12 cellular contexts compared by ENCODE assay signal in the genomic region with DNA sequence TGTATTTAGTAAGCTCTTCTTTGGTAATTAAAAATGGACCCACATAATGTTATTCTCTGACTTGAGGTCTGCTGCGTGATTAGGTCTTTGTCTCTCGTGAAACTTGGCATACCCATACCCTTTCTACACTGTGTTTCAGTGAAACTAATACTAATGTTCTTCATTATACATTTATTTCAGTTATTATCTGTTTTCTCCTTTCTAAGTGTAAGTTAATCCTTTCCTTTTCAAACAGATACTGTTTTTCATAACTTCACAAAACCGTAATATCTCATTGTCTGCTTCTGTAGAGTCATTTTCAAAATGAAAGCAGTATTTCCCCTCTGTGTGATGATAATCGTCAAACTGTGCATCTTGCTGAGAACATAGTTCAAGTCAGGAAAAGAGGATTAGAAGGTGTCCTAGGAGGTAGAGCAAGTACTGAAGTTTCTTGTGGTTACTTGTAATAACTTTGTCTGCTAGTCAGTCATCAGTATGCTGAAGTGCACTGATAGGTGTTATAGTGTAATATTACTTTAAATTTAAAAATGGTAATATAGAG. TPM values are rescaled to one million over a fixed set of nuclear protein-coding genes. Genes with fewer than 3 reads are reported as not detected.
DNase-seq lines count a peak whose midpoint lies in the region; ATAC-seq and TF ChIP-seq lines count a peak whose summit lies in the region.
"Had no signal": no experiment of that assay in that cellular context is flagged by ENCODE, and none has a peak within 500 bp of the region (broad histone marks: within the 10 kb centered on the region; RNA-seq: fewer than 3 reads in every experiment).

No MANE protein-coding gene starts in this region.

- H3K36me3 ChIP-seq in KMS-11 (ENCODE audit: insufficient read depth), result no peaks in the 10 kb centered on the region

- ATAC-seq in activated CD8-positive, alpha-beta memory T cell treated with anti-CD3 and anti-CD28 coated beads, Interleukin-2, amount 10 ng/mL, durations not matched to agents 7 days and 5 days, result peak; percentile 73
- ATAC-seq in HG02571 (IDR thresholded peaks at IDR 0.05; ENCODE audit: unreplicated experiment) (peak; percentile 94), memory B cell (ENCODE audit: low read depth) (no peak), Right ventricle myocardium inferior (no peak), GM21447 (IDR thresholded peaks at IDR 0.05; ENCODE audit: unreplicated experiment) (no peak)
- ATAC-seq: K562 had no signal

- H2AFZ ChIP-seq in KMS-11 (ENCODE audit: low read depth), result no peak overlapping the region

- no peaks in the 10 kb centered on the region for H4K20me1 ChIP-seq in KMS-11 (ENCODE audit: insufficient read depth)

- TF ChIP-seq CTCF in KMS-11 (conservative IDR thresholded peaks at IDR 0.05; ENCODE audit: low read depth, low read length), result no peak

- peaks cover 17% of the 10 kb centered on the region for H3K4me1 ChIP-seq in KMS-11 (ENCODE audit: low read depth, poor library complexity, severe bottlenecking)
- H3K4me1 ChIP-seq: vagina had no signal

- H3K4me3 ChIP-seq in KMS-11 (IDR thresholded peaks at IDR 0.05; ENCODE audit: insufficient read depth, low read depth, low read length), result no peak overlapping the region
- H3K4me3 ChIP-seq: K562, vagina had no signal

- peak overlapping the region; percentile 97 for H3K27ac Mint-ChIP-seq in activated CD8-positive, alpha-beta memory T cell treated with anti-CD3 and anti-CD28 coated beads, Interleukin-2, amount 10 ng/mL, durations not matched to agents 7 days and 5 days
- peak overlapping the region; percentile 68 for H3K27ac Mint-ChIP-seq in memory B cell

- intact Hi-C loops in Right ventricle myocardium inferior (cut with DNase I), result no loop called here

- no peak overlapping the region for H3K9ac ChIP-seq in KMS-11

- H3K4me2 ChIP-seq in KMS-11, result peak overlapping the region; percentile 24; the same call in 1 of the 2 replicates

- no peaks in the 10 kb centered on the region for H3K27me3 ChIP-seq in KMS-11 (ENCODE audit: insufficient read depth, low read depth)
- H3K27me3 ChIP-seq: vagina had no signal

- H3K9me3 Mint-ChIP-seq in activated CD8-positive, alpha-beta memory T cell treated with anti-CD3 and anti-CD28 coated beads, Interleukin-2, amount 10 ng/mL, durations not matched to agents 7 days and 5 days (ENCODE audit: low read depth), result no peaks in the 10 kb centered on the region
- no peaks in the 10 kb centered on the region for H3K9me3 Mint-ChIP-seq in memory B cell

- no peak for DNase-seq in activated CD8-positive, alpha-beta memory T cell treated with anti-CD3 and anti-CD28 coated beads, Interleukin-2, amount 10 ng/mL, durations not matched to agents 7 days and 5 days
- no peak for DNase-seq in activated CD8-positive, alpha-beta memory T cell treated with anti-CD3 and anti-CD28 coated beads, Interleukin-2, amount 50 U/mL, for 4 hours
- no peak for DNase-seq in memory B cell (ENCODE audit: low spot score in 2 of 2)
- no peak for DNase-seq in Right ventricle myocardium inferior (ENCODE audit: missing footprints)
- no peak for DNase-seq in HCEC 1CT
- DNase-seq: activated effector memory CD4-positive, alpha-beta T cell treated with Interleukin-2 at 50 U/mL for 16 hours; NCI-H1930 had no signal

- H3K36me3 Mint-ChIP-seq in activated CD8-positive, alpha-beta memory T cell treated with anti-CD3 and anti-CD28 coated beads, Interleukin-2, amount 10 ng/mL, durations not matched to agents 7 days and 5 days, result peaks cover 52% of the 10 kb centered on the region
- peaks cover 17% of the 10 kb centered on the region for H3K36me3 Mint-ChIP-seq in memory B cell

- CTCF ChIA-PET in activated CD8-positive, alpha-beta memory T cell treated with anti-CD3 and anti-CD28 coated beads, Interleukin-2, amount 10 ng/mL, durations not matched to agents 7 days and 5 days (lab: Charles Lee), result interaction anchor here (0.8 to 2.1 kb wide), 2 partner anchors 15 to 48 kb away, joined by 3 to 4 read pairs; a partner anchor contains a TSS

- H3K27ac ChIP-seq in KMS-11, result peak overlapping the region; percentile 12; the same call in 1 of the 2 replicates
- H3K27ac ChIP-seq: vagina had no signal

- H3K4me3 Mint-ChIP-seq in activated CD8-positive, alpha-beta memory T cell treated with anti-CD3 and anti-CD28 coated beads, Interleukin-2, amount 10 ng/mL, durations not matched to agents 7 days and 5 days, result peak overlapping the region; percentile 75
- H3K4me3 Mint-ChIP-seq in memory B cell, result no peak overlapping the region

- H3K4me1 Mint-ChIP-seq in activated CD8-positive, alpha-beta memory T cell treated with anti-CD3 and anti-CD28 coated beads, Interleukin-2, amount 10 ng/mL, durations not matched to agents 7 days and 5 days, result peaks cover 57% of the 10 kb centered on the region
- H3K4me1 Mint-ChIP-seq in memory B cell, result no peaks in the 10 kb centered on the region

- no peaks in the 10 kb centered on the region for H3K27me3 Mint-ChIP-seq in activated CD8-positive, alpha-beta memory T cell treated with anti-CD3 and anti-CD28 coated beads, Interleukin-2, amount 10 ng/mL, durations not matched to agents 7 days and 5 days
- H3K27me3 Mint-ChIP-seq in memory B cell, result no peaks in the 10 kb centered on the region

- H3K79me2 ChIP-seq in KMS-11 (ENCODE audit: insufficient read depth, low read depth), result no peaks in the 10 kb centered on the region

RNA-seq across cellular contexts. Expression of a gene that starts 15.9 kb away (rescaled TPM):
- total RNA-seq in activated CD8-positive, alpha-beta memory T cell treated with anti-CD3 and anti-CD28 coated beads, Interleukin-2, amount 10 ng/mL, durations not matched to agents 7 days and 5 days, result 10 to 100 TPM; 19.4 to 25.8 TPM
- total RNA-seq in Right ventricle myocardium inferior, result 16.5 TPM

RNA-seq across cellular contexts. Expression of a gene that starts 48.1 kb away (rescaled TPM):
- 10 to 100 TPM; 87.6 to 91.5 TPM for total RNA-seq in activated CD8-positive, alpha-beta memory T cell treated with anti-CD3 and anti-CD28 coated beads, Interleukin-2, amount 10 ng/mL, durations not matched to agents 7 days and 5 days
- 19.4 TPM for total RNA-seq in Right ventricle myocardium inferior

RNA-seq across cellular contexts. Expression of a gene that starts 48.2 kb away (rescaled TPM):
- 10 to 100 TPM; 35.1 to 36.8 TPM for total RNA-seq in activated CD8-positive, alpha-beta memory T cell treated with anti-CD3 and anti-CD28 coated beads, Interleukin-2, amount 10 ng/mL, durations not matched to agents 7 days and 5 days
- 22.0 TPM for total RNA-seq in Right ventricle myocardium inferior

Comparison
In these comparisons a context has a peak if more than half of its experiments do, and no peak if none do; other contexts are left out.
1. ATAC-seq: peak in activated CD8-positive, alpha-beta memory T cell treated with anti-CD3 and anti-CD28 coated beads, Interleukin-2, amount 10 ng/mL, durations not matched to agents 7 days and 5 days (single experiment) and HG02571 (single experiment); none in memory B cell (single experiment), Right ventricle myocardium inferior (single experiment) and GM21447 (single experiment).